2 cellular contexts compared by ENCODE assay signal in genomic region chr17:57782051-57782490, GRCh38.
TF ChIP-seq lines count a peak whose summit lies in the region.

No MANE protein-coding gene starts in this region.

TF ChIP-seq in HEK293, 187 proteins besides CTCF, POLR2A, EP300 and RAD21 (continued from another document):
- TF ChIP-seq SCRT2 (tag by site-specific recombination; IDR thresholded peaks at IDR 0.05) (0 out of 2 replicates have a peak, but pooled peaks have one; percentile 1), ZNF544 (tag by site-specific recombination; IDR thresholded peaks at IDR 0.05) (no peak), RBAK (tag by site-specific recombination; IDR thresholded peaks at IDR 0.05) (no peak), ZIC2 (tag by site-specific recombination; IDR thresholded peaks at IDR 0.05) (peak; percentile 71)
- TF ChIP-seq, protein P1, sequence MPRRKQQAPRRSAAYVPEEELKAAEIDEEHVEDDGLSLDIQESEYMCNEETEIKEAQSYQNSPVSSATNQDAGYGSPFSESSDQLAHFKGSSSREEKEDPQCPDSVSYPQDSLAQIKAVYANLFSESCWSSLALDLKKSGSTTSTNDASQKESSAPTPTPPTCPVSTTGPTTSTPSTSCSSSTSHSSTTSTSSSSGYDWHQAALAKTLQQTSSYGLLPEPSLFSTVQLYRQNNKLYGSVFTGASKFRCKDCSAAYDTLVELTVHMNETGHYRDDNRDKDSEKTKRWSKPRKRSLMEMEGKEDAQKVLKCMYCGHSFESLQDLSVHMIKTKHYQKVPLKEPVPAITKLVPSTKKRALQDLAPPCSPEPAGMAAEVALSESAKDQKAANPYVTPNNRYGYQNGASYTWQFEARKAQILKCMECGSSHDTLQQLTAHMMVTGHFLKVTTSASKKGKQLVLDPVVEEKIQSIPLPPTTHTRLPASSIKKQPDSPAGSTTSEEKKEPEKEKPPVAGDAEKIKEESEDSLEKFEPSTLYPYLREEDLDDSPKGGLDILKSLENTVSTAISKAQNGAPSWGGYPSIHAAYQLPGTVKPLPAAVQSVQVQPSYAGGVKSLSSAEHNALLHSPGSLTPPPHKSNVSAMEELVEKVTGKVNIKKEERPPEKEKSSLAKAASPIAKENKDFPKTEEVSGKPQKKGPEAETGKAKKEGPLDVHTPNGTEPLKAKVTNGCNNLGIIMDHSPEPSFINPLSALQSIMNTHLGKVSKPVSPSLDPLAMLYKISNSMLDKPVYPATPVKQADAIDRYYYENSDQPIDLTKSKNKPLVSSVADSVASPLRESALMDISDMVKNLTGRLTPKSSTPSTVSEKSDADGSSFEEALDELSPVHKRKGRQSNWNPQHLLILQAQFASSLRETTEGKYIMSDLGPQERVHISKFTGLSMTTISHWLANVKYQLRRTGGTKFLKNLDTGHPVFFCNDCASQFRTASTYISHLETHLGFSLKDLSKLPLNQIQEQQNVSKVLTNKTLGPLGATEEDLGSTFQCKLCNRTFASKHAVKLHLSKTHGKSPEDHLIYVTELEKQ (tag by site-specific recombination; IDR thresholded peaks at IDR 0.05; ENCODE audit: borderline replicate concordance): no peak

TF ChIP-seq in H1, 55 proteins besides CTCF, POLR2A, EP300 and RAD21 (continued from another document):
- no peak for TF ChIP-seq GTF2F1 (IDR thresholded peaks at IDR 0.05; ENCODE audit: borderline replicate concordance, low read depth, low read length)
- no peak for TF ChIP-seq SUZ12 (IDR thresholded peaks at IDR 0.05; ENCODE audit: low read length)
- TF ChIP-seq BACH1 (IDR thresholded peaks at IDR 0.05; ENCODE audit: low read length): no peak
- TF ChIP-seq, protein P2, sequence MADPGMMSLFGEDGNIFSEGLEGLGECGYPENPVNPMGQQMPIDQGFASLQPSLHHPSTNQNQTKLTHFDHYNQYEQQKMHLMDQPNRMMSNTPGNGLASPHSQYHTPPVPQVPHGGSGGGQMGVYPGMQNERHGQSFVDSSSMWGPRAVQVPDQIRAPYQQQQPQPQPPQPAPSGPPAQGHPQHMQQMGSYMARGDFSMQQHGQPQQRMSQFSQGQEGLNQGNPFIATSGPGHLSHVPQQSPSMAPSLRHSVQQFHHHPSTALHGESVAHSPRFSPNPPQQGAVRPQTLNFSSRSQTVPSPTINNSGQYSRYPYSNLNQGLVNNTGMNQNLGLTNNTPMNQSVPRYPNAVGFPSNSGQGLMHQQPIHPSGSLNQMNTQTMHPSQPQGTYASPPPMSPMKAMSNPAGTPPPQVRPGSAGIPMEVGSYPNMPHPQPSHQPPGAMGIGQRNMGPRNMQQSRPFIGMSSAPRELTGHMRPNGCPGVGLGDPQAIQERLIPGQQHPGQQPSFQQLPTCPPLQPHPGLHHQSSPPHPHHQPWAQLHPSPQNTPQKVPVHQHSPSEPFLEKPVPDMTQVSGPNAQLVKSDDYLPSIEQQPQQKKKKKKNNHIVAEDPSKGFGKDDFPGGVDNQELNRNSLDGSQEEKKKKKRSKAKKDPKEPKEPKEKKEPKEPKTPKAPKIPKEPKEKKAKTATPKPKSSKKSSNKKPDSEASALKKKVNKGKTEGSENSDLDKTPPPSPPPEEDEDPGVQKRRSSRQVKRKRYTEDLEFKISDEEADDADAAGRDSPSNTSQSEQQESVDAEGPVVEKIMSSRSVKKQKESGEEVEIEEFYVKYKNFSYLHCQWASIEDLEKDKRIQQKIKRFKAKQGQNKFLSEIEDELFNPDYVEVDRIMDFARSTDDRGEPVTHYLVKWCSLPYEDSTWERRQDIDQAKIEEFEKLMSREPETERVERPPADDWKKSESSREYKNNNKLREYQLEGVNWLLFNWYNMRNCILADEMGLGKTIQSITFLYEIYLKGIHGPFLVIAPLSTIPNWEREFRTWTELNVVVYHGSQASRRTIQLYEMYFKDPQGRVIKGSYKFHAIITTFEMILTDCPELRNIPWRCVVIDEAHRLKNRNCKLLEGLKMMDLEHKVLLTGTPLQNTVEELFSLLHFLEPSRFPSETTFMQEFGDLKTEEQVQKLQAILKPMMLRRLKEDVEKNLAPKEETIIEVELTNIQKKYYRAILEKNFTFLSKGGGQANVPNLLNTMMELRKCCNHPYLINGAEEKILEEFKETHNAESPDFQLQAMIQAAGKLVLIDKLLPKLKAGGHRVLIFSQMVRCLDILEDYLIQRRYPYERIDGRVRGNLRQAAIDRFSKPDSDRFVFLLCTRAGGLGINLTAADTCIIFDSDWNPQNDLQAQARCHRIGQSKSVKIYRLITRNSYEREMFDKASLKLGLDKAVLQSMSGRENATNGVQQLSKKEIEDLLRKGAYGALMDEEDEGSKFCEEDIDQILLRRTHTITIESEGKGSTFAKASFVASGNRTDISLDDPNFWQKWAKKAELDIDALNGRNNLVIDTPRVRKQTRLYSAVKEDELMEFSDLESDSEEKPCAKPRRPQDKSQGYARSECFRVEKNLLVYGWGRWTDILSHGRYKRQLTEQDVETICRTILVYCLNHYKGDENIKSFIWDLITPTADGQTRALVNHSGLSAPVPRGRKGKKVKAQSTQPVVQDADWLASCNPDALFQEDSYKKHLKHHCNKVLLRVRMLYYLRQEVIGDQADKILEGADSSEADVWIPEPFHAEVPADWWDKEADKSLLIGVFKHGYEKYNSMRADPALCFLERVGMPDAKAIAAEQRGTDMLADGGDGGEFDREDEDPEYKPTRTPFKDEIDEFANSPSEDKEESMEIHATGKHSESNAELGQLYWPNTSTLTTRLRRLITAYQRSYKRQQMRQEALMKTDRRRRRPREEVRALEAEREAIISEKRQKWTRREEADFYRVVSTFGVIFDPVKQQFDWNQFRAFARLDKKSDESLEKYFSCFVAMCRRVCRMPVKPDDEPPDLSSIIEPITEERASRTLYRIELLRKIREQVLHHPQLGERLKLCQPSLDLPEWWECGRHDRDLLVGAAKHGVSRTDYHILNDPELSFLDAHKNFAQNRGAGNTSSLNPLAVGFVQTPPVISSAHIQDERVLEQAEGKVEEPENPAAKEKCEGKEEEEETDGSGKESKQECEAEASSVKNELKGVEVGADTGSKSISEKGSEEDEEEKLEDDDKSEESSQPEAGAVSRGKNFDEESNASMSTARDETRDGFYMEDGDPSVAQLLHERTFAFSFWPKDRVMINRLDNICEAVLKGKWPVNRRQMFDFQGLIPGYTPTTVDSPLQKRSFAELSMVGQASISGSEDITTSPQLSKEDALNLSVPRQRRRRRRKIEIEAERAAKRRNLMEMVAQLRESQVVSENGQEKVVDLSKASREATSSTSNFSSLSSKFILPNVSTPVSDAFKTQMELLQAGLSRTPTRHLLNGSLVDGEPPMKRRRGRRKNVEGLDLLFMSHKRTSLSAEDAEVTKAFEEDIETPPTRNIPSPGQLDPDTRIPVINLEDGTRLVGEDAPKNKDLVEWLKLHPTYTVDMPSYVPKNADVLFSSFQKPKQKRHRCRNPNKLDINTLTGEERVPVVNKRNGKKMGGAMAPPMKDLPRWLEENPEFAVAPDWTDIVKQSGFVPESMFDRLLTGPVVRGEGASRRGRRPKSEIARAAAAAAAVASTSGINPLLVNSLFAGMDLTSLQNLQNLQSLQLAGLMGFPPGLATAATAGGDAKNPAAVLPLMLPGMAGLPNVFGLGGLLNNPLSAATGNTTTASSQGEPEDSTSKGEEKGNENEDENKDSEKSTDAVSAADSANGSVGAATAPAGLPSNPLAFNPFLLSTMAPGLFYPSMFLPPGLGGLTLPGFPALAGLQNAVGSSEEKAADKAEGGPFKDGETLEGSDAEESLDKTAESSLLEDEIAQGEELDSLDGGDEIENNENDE (IDR thresholded peaks at IDR 0.05; ENCODE audit: insufficient replicate concordance, low read length): no peak
- no peak for TF ChIP-seq YY1 (IDR thresholded peaks at IDR 0.05; ENCODE audit: low read depth, low read length)
- no peak for TF ChIP-seq SP1 (IDR thresholded peaks at IDR 0.05; ENCODE audit: low read depth, low read length)
- no peak for TF ChIP-seq USF2 (IDR thresholded peaks at IDR 0.05; ENCODE audit: low read length)
- no peak for TF ChIP-seq EZH2 (IDR thresholded peaks at IDR 0.05; ENCODE audit: low read depth, low read length, severe bottlenecking)
- no peak for TF ChIP-seq FOSL1 (IDR thresholded peaks at IDR 0.05; ENCODE audit: insufficient read depth, low read depth, low read length)
- no peak for TF ChIP-seq TAF7 (optimal IDR thresholded peaks at IDR 0.05; ENCODE audit: borderline replicate concordance, low read depth, low read length)
- TF ChIP-seq GABPA (IDR thresholded peaks at IDR 0.05; ENCODE audit: borderline replicate concordance, insufficient read depth, low read length): no peak
- no peak for TF ChIP-seq POLR2AphosphoS5 (IDR thresholded peaks at IDR 0.05; ENCODE audit: low read depth, low read length)
- TF ChIP-seq HDAC6 (IDR thresholded peaks at IDR 0.05; ENCODE audit: low read depth, low read length): no peak
- TF ChIP-seq RNF2 (IDR thresholded peaks at IDR 0.05; ENCODE audit: borderline replicate concordance, low read depth, low read length, missing control alignments, poor library complexity, severe bottlenecking): no peak
- no peak for TF ChIP-seq SAP30 (IDR thresholded peaks at IDR 0.05; ENCODE audit: insufficient read depth, insufficient replicate concordance, low read length)
- no peak for TF ChIP-seq BRCA1 (IDR thresholded peaks at IDR 0.05; ENCODE audit: low read depth, low read length)
- TF ChIP-seq TCF12 (IDR thresholded peaks at IDR 0.05; ENCODE audit: low read depth, low read length): no peak
TF ChIP-seq in H1: peak in this region for 0.
